Comparison of ENCODE assay signal across 21 cellular contexts in the genomic region with DNA sequence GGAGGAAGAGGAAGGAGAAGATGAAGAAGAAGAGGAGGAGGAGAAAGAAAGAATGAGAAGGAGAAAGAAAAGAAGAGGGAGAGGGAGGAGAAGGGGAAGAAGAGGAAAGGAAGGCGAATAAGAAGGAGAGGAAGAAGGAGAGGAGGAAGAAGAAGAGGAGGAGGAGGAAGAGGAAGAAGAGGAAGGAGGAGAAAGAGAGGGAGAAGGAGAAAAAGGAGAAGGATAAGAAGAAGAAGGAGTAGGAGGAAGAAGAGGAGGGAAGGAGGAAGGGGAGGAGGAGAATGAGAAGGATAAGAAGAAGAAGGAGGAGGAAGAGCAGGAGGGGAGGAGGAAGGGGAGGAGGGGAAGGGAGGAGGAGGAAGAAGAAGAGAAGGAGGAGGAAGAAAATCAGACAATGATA.
"Had no signal": no experiment of that assay in that cellular context is flagged by ENCODE, and none has a peak within 500 bp of the region (broad histone marks: within the 10 kb centered on the region; RNA-seq: fewer than 3 reads in every experiment).

No MANE protein-coding gene starts in this region.

- DNase-seq: dermis blood vessel endothelial cell; effector memory CD4-positive, alpha-beta T cell; foreskin keratinocyte; heart left ventricle; kidney; natural killer cell; occipital lobe; ovary; psoas muscle; right cardiac atrium; sigmoid colon; stimulated activated CD4-positive, alpha-beta T cell treated with anti-CD3 and anti-CD28 coated beads, Interleukin-2, amount 100 ng/mL, for 24 hours; stimulated activated CD4-positive, alpha-beta T cell treated with anti-CD3 and anti-CD28 coated beads, Interleukin-4, amount 100 ng/mL, for 4 hours; stimulated activated naive B cell treated with anti-CD40 and anti-IgM and Interleukin-4, amounts not matched to agents 10 μg/mL and 1 μg/mL and 100 μg/mL, for 72 hours; upper lobe of left lung had no signal

- H3K9me3 ChIP-seq: esophagus muscularis mucosa, gastroesophageal sphincter, heart left ventricle, ovary, psoas muscle, thoracic aorta, tibial nerve, upper lobe of left lung had no signal

- H3K4me1 ChIP-seq: foreskin keratinocyte had no signal

- H3K27ac ChIP-seq: esophagus muscularis mucosa, foreskin keratinocyte, gastroesophageal sphincter, heart left ventricle, hepatocyte, ovary, psoas muscle, sigmoid colon, thoracic aorta, tibial nerve, upper lobe of left lung had no signal

- H3K36me3 ChIP-seq: esophagus muscularis mucosa, gastroesophageal sphincter, heart left ventricle, ovary, sigmoid colon, thoracic aorta, tibial nerve, upper lobe of left lung had no signal

- H3K4me3 ChIP-seq: esophagus muscularis mucosa, gastroesophageal sphincter, heart left ventricle, hepatocyte, lung, ovary, psoas muscle, sigmoid colon, thoracic aorta, tibial nerve, upper lobe of left lung had no signal
